ENCODE assay signal across 24 cellular contexts in the genomic region with DNA sequence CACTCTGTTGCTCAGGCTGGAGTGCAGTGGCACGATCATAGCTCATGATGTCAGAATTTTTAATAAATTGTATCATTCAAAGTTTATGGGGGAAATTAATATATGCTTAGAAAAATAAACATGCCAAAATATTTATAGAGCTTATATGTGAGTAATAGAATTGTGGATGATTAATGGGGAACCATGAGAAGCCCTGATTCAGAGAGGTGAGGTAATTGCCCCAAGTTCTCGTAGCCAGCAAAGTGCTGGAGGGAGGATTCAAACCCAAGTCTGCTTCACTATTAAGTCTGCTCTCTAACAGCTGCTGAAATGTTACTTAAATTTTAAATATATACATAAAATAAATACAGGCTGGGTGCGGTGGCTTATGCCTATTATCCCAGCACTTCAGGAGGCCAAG.
"Had no signal": no experiment of that assay in that cellular context is flagged by ENCODE, and none has a peak within 500 bp of the region (broad histone marks: within the 10 kb centered on the region; RNA-seq: fewer than 3 reads in every experiment).

No MANE protein-coding gene starts in this region.

- H3K27ac ChIP-seq: heart right ventricle, lower lobe of right lung, right atrium auricular region, testis, transverse colon had no signal

- DNase-seq: activated CD4-positive, alpha-beta T cell treated with anti-CD3 and anti-CD28 coated beads, Interleukin-2, amount 50 U/mL, for 1 hour; activated CD4-positive, CD25-positive, alpha-beta regulatory T cell treated with anti-CD3 and anti-CD28 coated beads, Interleukin-2, amount 50 U/mL, for 72 hours; activated CD8-positive, alpha-beta T cell treated with anti-CD3 and anti-CD28 coated beads for 36 hours; activated gamma-delta T cell treated with Interleukin-2 at 50 U/mL for 16 hours; activated naive CD4-positive, alpha-beta T cell treated with anti-CD3 and anti-CD28 coated beads, Interleukin-2, amount 50 U/mL, for 16 hours; activated T-cell treated with anti-CD3 and anti-CD28 coated beads, Interleukin-2, amount 50 U/mL, for 4 hours; amygdala; central memory CD4-positive, alpha-beta T cell; foreskin melanocyte; heart right ventricle; kidney glomerular epithelial cell; lower lobe of right lung; mesendoderm; stimulated activated CD4-positive, alpha-beta T cell treated with anti-CD3 and anti-CD28 coated beads, Interleukin-15, amount 100 ng/mL, for 24 hours; stimulated activated CD4-positive, alpha-beta T cell treated with anti-CD3 and anti-CD28 coated beads, Interleukin-2, amount 100 ng/mL, for 24 hours; stimulated activated naive CD4-positive, alpha-beta T cell; T-helper 2 cell; testis; transverse colon had no signal

- H3K9me3 ChIP-seq: testis had no signal

- ATAC-seq: activated CD8-positive, alpha-beta T cell treated with anti-CD3 and anti-CD28 coated beads for 36 hours; activated T-cell treated with anti-CD3 and anti-CD28 coated beads, Interleukin-2, amount 50 U/mL, for 4 hours; activated T-helper 17 cell treated with anti-CD3 and anti-CD28 coated beads, Interleukin-2, amount 50 U/mL, for 72 hours; esophagus mucosa; heart right ventricle; left lobe of liver; lower lobe of right lung; natural killer cell treated with Interleukin-12 subunit alpha and Interleukin-12 subunit beta and Interleukin-15 and Interleukin-18, amount 100 ng/mL, for 72 hours had no signal

- H3K4me1 ChIP-seq: heart right ventricle, lower lobe of right lung, right atrium auricular region, testis, transverse colon had no signal

- H3K4me3 ChIP-seq: heart right ventricle, lower lobe of right lung, right atrium auricular region, testis, transverse colon had no signal

- H3K27me3 ChIP-seq: right atrium auricular region, testis had no signal

- H3K36me3 ChIP-seq: heart right ventricle, lower lobe of right lung, right atrium auricular region, transverse colon had no signal
